Comparison of ENCODE assay signal across 8 cellular contexts in genomic region chr12:98644712-98645571, GRCh38. TPM values are rescaled to one million over a fixed set of nuclear protein-coding genes. Genes with fewer than 3 reads are reported as not detected.
A peak's percentile ranks its signal among the peaks of the same experiment; 100 is the strongest.
DNase-seq lines count a peak whose midpoint lies in the region; ATAC-seq, FAIRE-seq and TF ChIP-seq lines count a peak whose summit lies in the region.

TSS of gene APAF1 (plus strand) at chr12:98645290. CDS start at chr12:98648360, 3,070 bp downstream.
A gene with protein sequence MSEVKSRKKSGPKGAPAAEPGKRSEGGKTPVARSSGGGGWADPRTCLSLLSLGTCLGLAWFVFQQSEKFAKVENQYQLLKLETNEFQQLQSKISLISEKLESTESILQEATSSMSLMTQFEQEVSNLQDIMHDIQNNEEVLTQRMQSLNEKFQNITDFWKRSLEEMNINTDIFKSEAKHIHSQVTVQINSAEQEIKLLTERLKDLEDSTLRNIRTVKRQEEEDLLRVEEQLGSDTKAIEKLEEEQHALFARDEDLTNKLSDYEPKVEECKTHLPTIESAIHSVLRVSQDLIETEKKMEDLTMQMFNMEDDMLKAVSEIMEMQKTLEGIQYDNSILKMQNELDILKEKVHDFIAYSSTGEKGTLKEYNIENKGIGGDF (minus strand): TSS chr12:98644788. CDS start chr12:98644701, 87 bp downstream.

- CTCF ChIA-PET in endothelial cell of umbilical vein (lab: Charles Lee) = interaction anchor here (1.0 to 2.2 kb wide), 7 partner anchors 9 to 78 kb away, joined by 3 to 11 read pairs (median 4); partner anchors contain the start of gene SLC25A3

- H4K20me1 ChIP-seq in OCI-LY3 (ENCODE audit: insufficient read depth, low read length) (peaks cover 7% of the 10 kb centered on the region), endothelial cell of umbilical vein (replicated peaks; ENCODE audit: control insufficient read depth, extremely low read depth, insufficient read depth, low read length) (no peaks in the 10 kb centered on the region)

- H3K9me3 ChIP-seq in OCI-LY3 (ENCODE audit: insufficient read depth, low read length) (no peaks in the 10 kb centered on the region), endothelial cell of umbilical vein (replicated peaks; ENCODE audit: control insufficient read depth, insufficient read depth, low read length) (no peaks in the 10 kb centered on the region)

- TF ChIP-seq CTCF in OCI-LY3 (IDR thresholded peaks at IDR 0.05; ENCODE audit: low read depth, low read length) (no peak), endothelial cell of umbilical vein (IDR thresholded peaks at IDR 0.05; ENCODE audit: extremely low read depth in 1 of 2, insufficient read depth in 1 of 2, low read depth in 1 of 2, low read length in 2 of 2) (no peak)

- H3K9ac ChIP-seq in OCI-LY3 (ENCODE audit: low read length) (peak within 1 kb of the TSS; percentile 83), endothelial cell of umbilical vein (replicated peaks; ENCODE audit: extremely low read depth, insufficient read depth, low read length) (peak within 1 kb of the TSS; percentile 81)

- peaks cover 14% of the 10 kb centered on the region for H3K4me1 ChIP-seq in OCI-LY3 (ENCODE audit: low read length)
- H3K4me1 ChIP-seq in endothelial cell of umbilical vein (ENCODE audit: control insufficient read depth, extremely low read depth, insufficient read depth, low read length) = peaks cover 11% of the 10 kb centered on the region

- H3K27me3 ChIP-seq in OCI-LY3 (ENCODE audit: low read depth, low read length) (no peaks in the 10 kb centered on the region), endothelial cell of umbilical vein (ENCODE audit: control insufficient read depth in 2 of 2, insufficient read depth in 2 of 2, low read length in 2 of 2) (no peaks in the 10 kb centered on the region)

- peak; percentile 65 for TF ChIP-seq POLR2A in endothelial cell of umbilical vein (IDR thresholded peaks at IDR 0.05; ENCODE audit: low read depth, low read length)

- H2AFZ ChIP-seq in OCI-LY3 (ENCODE audit: low read depth, low read length) = peak within 1 kb of the TSS; percentile 60; the same call in 1 of the 2 replicates
- H2AFZ ChIP-seq in endothelial cell of umbilical vein (ENCODE audit: low read depth, low read length) = peak within 1 kb of the TSS; percentile 94

- H3K4me2 ChIP-seq in OCI-LY3 (ENCODE audit: low read length) (peak within 1 kb of the TSS; percentile 86), endothelial cell of umbilical vein (ENCODE audit: insufficient read depth, low read length) (peak within 1 kb of the TSS; percentile 99)

- peak within 1 kb of the TSS; percentile 77 for H3K27ac ChIP-seq in OCI-LY3 (ENCODE audit: low read length)
- peak within 1 kb of the TSS; percentile 67 for H3K27ac ChIP-seq in endothelial cell of umbilical vein (ENCODE audit: insufficient read depth, low read depth, low read length)

- peak; percentile 77 for FAIRE-seq in endothelial cell of umbilical vein (lab: Jason Lieb, UNC)

- H3K4me3 ChIP-seq in OCI-LY3 (ENCODE audit: low read length) (peak within 1 kb of the TSS; percentile 82), endothelial cell of umbilical vein (replicated peaks in 1 of 3; ENCODE audit: insufficient read depth in 1 of 3, low read depth in 1 of 3, low read length in 3 of 3) (peak within 1 kb of the TSS; percentile 67 to 92 (median 87))

- BruUV-seq in endothelial cell of umbilical vein (replicated peaks; lab: Mats Ljungman, UMichigan) = no TSS peak

- POLR2A ChIA-PET in endothelial cell of umbilical vein (lab: Charles Lee) = interaction anchor here (0.6 to 1.5 kb wide), 4 partner anchors 9 to 51 kb away, joined by 3 to 14 read pairs (median 4); partner anchors contain the start of gene SLC25A3

- H3K79me2 ChIP-seq in OCI-LY3 (ENCODE audit: low read length) = peaks cover 54% of the 10 kb centered on the region
- H3K79me2 ChIP-seq in endothelial cell of umbilical vein (ENCODE audit: control insufficient read depth, insufficient read depth, low read length) = peaks cover 61% of the 10 kb centered on the region

- peaks cover 34% of the 10 kb centered on the region for H3K36me3 ChIP-seq in OCI-LY3 (replicated peaks; ENCODE audit: low read depth, low read length)
- peaks cover 3 to 8% of the 10 kb centered on the region in 2 experiments for H3K36me3 ChIP-seq in endothelial cell of umbilical vein (ENCODE audit: control insufficient read depth in 2 of 2, extremely low read depth in 1 of 2, insufficient read depth in 2 of 2, low read length in 2 of 2)

- no peaks in the 10 kb centered on the region for H3K9me1 ChIP-seq in endothelial cell of umbilical vein (replicated peaks; ENCODE audit: control insufficient read depth, extremely low read depth, insufficient read depth, low read length)

- DNase-seq in DMS 273 treated with DMSO at 0.1 percent for 48 hours (lab: John Stamatoyannopoulos, UW) (peak; percentile 79), HuH-7.5 (ENCODE audit: low spot score) (peak; percentile 87), endothelial cell of umbilical vein (ENCODE audit: low read depth, low spot score) (peak; percentile 97), midbrain (lab: John Stamatoyannopoulos, UW) (peak; percentile 95)
- peak; percentile 98 for DNase-seq in activated CD8-positive, alpha-beta memory T cell treated with anti-CD3 and anti-CD28 coated beads, Interleukin-2, amount 50 U/mL, for 48 hours
- DNase-seq in stimulated activated CD8-positive, alpha-beta memory T cell treated with anti-CD3 and anti-CD28 coated beads, Interleukin-15, amount 100 ng/mL, for 48 hours (ENCODE audit: low read depth in 2 of 2) = peak; percentile 95 to 97

- ATAC-seq in GM21528 (IDR thresholded peaks at IDR 0.05; ENCODE audit: low FRiP score, unreplicated experiment) = peak; percentile 89

- intact Hi-C loops in endothelial cell of umbilical vein (cut with micrococcal nuclease) = loop anchor here (1.0 to 2.0 kb wide), 7 partner anchors 9 to 154 kb away; partner anchors contain the start of genes SLC25A3 and TMPO

- dilution Hi-C loops in endothelial cell of umbilical vein (cut with MboI; ENCODE audit: extremely low pct_ligation_motif_present, low sequenced_read_pairs) = no loop called here

TF ChIP-seq in endothelial cell of umbilical vein, 7 proteins besides CTCF, POLR2A, EP300 and RAD21:
- TF ChIP-seq GATA2 (IDR thresholded peaks at IDR 0.05; ENCODE audit: insufficient read depth, insufficient read length, low read depth, low read length) = no peak
- no peak for TF ChIP-seq MYC (IDR thresholded peaks at IDR 0.05; ENCODE audit: low read depth, low read length)
- TF ChIP-seq POLR2AphosphoS5 (IDR thresholded peaks at IDR 0.05; ENCODE audit: insufficient read depth, low read depth, low read length) = peak; percentile 60
- no peak for TF ChIP-seq JUN (IDR thresholded peaks at IDR 0.05; ENCODE audit: borderline replicate concordance, insufficient read depth, insufficient read length, low read depth)
- TF ChIP-seq, protein P1, sequence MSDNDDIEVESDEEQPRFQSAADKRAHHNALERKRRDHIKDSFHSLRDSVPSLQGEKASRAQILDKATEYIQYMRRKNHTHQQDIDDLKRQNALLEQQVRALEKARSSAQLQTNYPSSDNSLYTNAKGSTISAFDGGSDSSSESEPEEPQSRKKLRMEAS (IDR thresholded peaks at IDR 0.05; ENCODE audit: insufficient read depth, insufficient read length) = peak; percentile 39
- TF ChIP-seq EZH2 (IDR thresholded peaks at IDR 0.05; ENCODE audit: borderline replicate concordance, low read depth, low read length, severe bottlenecking) = no peak
- no peak for TF ChIP-seq FOS (IDR thresholded peaks at IDR 0.05; ENCODE audit: borderline replicate concordance, insufficient read depth, low read length)
TF ChIP-seq in endothelial cell of umbilical vein: peak in this region for 2.

RNA-seq across cellular contexts. Expression of gene APAF1, which starts in this region (rescaled TPM):
- 32.1 and 35.2 TPM in 2 replicates for total RNA-seq in endothelial cell of umbilical vein
- 6.2 and 7.2 TPM in 2 replicates for polyA plus RNA-seq in endothelial cell of umbilical vein
- polyA plus RNA-seq in endothelial cell of umbilical vein (2011; cell fraction: cytosol; rRNA removed) = 7.0 and 7.1 TPM in 2 replicates
- 15.6 and 21.1 TPM in 2 replicates for polyA plus RNA-seq in endothelial cell of umbilical vein (2011; cell fraction: nucleus; rRNA removed)
- polyA plus RNA-seq in endothelial cell of umbilical vein (2012) = 15.5 and 17.3 TPM in 2 replicates
- polyA minus RNA-seq in endothelial cell of umbilical vein = 19.0 and 21.9 TPM in 2 replicates
- polyA minus RNA-seq in endothelial cell of umbilical vein (2011; cell fraction: cytosol; rRNA and poly(A)+ RNA removed) = 11.5 TPM
- 28.6 and 35.2 TPM in 2 replicates for polyA minus RNA-seq in endothelial cell of umbilical vein (2011; cell fraction: nucleus; rRNA and poly(A)+ RNA removed)

RNA-seq across cellular contexts. Expression of the second gene that starts in this region (rescaled TPM):
- total RNA-seq in endothelial cell of umbilical vein = 56.2 and 56.8 TPM in 2 replicates
- 8.3 and 12.9 TPM in 2 replicates for polyA plus RNA-seq in endothelial cell of umbilical vein
- 21.8 and 24.2 TPM in 2 replicates for polyA plus RNA-seq in endothelial cell of umbilical vein (2011; cell fraction: cytosol; rRNA removed)
- polyA plus RNA-seq in endothelial cell of umbilical vein (2011; cell fraction: nucleus; rRNA removed) = 8.3 and 12.7 TPM in 2 replicates
- 44.8 and 60.4 TPM in 2 replicates for polyA plus RNA-seq in endothelial cell of umbilical vein (2012)
- polyA minus RNA-seq in endothelial cell of umbilical vein = 2.8 and 3.2 TPM in 2 replicates
- 8.4 TPM for polyA minus RNA-seq in endothelial cell of umbilical vein (2011; cell fraction: cytosol; rRNA and poly(A)+ RNA removed)
- polyA minus RNA-seq in endothelial cell of umbilical vein (2011; cell fraction: nucleus; rRNA and poly(A)+ RNA removed) = 4.0 and 5.2 TPM in 2 replicates

Comparison
In these comparisons a context has a peak if more than half of its experiments do, and no peak if none do; other contexts are left out.
1. Peak in every context shown above with its lines: DNase-seq, ATAC-seq, H3K4me3 ChIP-seq and H3K27ac ChIP-seq.